ENCODE assay signal across 20 cellular contexts in the genomic region with DNA sequence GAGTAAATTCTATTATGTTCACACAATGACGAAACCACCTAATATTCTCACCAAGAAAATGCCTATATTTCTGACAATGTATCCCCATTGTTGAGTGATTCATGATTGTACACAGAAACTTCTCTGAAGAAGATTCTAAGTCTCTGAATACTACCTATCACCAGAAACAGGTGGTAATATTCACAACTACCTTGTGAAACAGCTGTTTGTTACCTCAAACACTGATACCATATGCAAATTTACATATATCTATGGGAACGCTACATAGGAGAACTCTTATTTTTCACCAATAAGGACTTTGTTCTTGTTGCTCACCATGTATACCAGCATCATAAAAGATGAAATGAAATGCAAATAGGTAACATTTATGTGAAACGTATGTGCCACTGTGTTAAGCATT.
"Had no signal": no experiment of that assay in that cellular context is flagged by ENCODE, and none has a peak within 500 bp of the region (broad histone marks: within the 10 kb centered on the region; RNA-seq: fewer than 3 reads in every experiment).

No MANE protein-coding gene starts in this region.

- H3K4me3 ChIP-seq: esophagus squamous epithelium, gastroesophageal sphincter, mucosa of descending colon, suprapubic skin, tibial artery, upper lobe of left lung, uterus had no signal

- H3K36me3 ChIP-seq: esophagus squamous epithelium, gastroesophageal sphincter, neutrophil, suprapubic skin, tibial artery, upper lobe of left lung, uterus had no signal

- H3K27me3 Mint-ChIP-seq: dendritic cell treated with granulocyte-macrophage colony-stimulating factor and Interleukin-4, amounts not matched to agents 40 ng/mL and 50 ng/mL, for 4 days; naive thymus-derived CD8-positive, alpha-beta T cell had no signal

- H3K27ac ChIP-seq: esophagus squamous epithelium, gastroesophageal sphincter, neutrophil, suprapubic skin, tibial artery, upper lobe of left lung, uterus had no signal

- H3K4me3 Mint-ChIP-seq: dendritic cell treated with granulocyte-macrophage colony-stimulating factor and Interleukin-4, amounts not matched to agents 40 ng/mL and 50 ng/mL, for 4 days; naive thymus-derived CD8-positive, alpha-beta T cell; stimulated activated effector memory CD8-positive, alpha-beta T cell treated with anti-CD3 and anti-CD28 coated beads, Interleukin-12 subunit alpha, Interleukin-12 subunit beta, amount 100 ng/mL, for 72 hours had no signal

- H3K9me3 Mint-ChIP-seq: dendritic cell treated with granulocyte-macrophage colony-stimulating factor and Interleukin-4, amounts not matched to agents 40 ng/mL and 50 ng/mL, for 4 days; stimulated activated effector memory CD8-positive, alpha-beta T cell treated with anti-CD3 and anti-CD28 coated beads, Interleukin-12 subunit alpha, Interleukin-12 subunit beta, amount 100 ng/mL, for 72 hours had no signal

- DNase-seq: esophagus squamous epithelium; glutamatergic neuron; islet precursor cell; mammary epithelial cell; mucosa of descending colon; naive thymus-derived CD8-positive, alpha-beta T cell; posterior cingulate gyrus; small intestine; stimulated activated CD4-positive, alpha-beta T cell treated with anti-CD3 and anti-CD28 coated beads, Interleukin-4, amount 100 ng/mL, for 1 hour; stimulated activated CD8-positive, alpha-beta memory T cell treated with anti-CD3 and anti-CD28 coated beads, Interleukin-4, amount 100 ng/mL, for 48 hours; stimulated activated naive CD8-positive, alpha-beta T cell treated with anti-CD3 and anti-CD28 coated beads, Interleukin-15, Interleukin-2, amounts not matched to agents 100 U/mL and 50 U/mL, for 24 hours; tibial artery; upper lobe of left lung; uterus had no signal

- H3K9me3 ChIP-seq: esophagus squamous epithelium, gastroesophageal sphincter, neutrophil, suprapubic skin, tibial artery, upper lobe of left lung, uterus had no signal

- H3K36me3 Mint-ChIP-seq: naive thymus-derived CD8-positive, alpha-beta T cell; stimulated activated effector memory CD8-positive, alpha-beta T cell treated with anti-CD3 and anti-CD28 coated beads, Interleukin-12 subunit alpha, Interleukin-12 subunit beta, amount 100 ng/mL, for 72 hours had no signal

- H3K4me1 Mint-ChIP-seq: naive thymus-derived CD8-positive, alpha-beta T cell; stimulated activated effector memory CD8-positive, alpha-beta T cell treated with anti-CD3 and anti-CD28 coated beads, Interleukin-12 subunit alpha, Interleukin-12 subunit beta, amount 100 ng/mL, for 72 hours had no signal

- H3K27ac Mint-ChIP-seq: dendritic cell treated with granulocyte-macrophage colony-stimulating factor and Interleukin-4, amounts not matched to agents 40 ng/mL and 50 ng/mL, for 4 days; naive thymus-derived CD8-positive, alpha-beta T cell; stimulated activated effector memory CD8-positive, alpha-beta T cell treated with anti-CD3 and anti-CD28 coated beads, Interleukin-12 subunit alpha, Interleukin-12 subunit beta, amount 100 ng/mL, for 72 hours had no signal

- H3K27me3 ChIP-seq: esophagus squamous epithelium, gastroesophageal sphincter, neutrophil, suprapubic skin, tibial artery, upper lobe of left lung, uterus had no signal

- ATAC-seq: gastroesophageal sphincter; left lobe of liver; mucosa of descending colon; naive thymus-derived CD8-positive, alpha-beta T cell; stimulated activated effector memory CD8-positive, alpha-beta T cell treated with anti-CD3 and anti-CD28 coated beads, Interleukin-12 subunit alpha, Interleukin-12 subunit beta, amount 100 ng/mL, for 72 hours; stimulated activated naive CD8-positive, alpha-beta T cell treated with anti-CD3 and anti-CD28 coated beads, Interleukin-15, Interleukin-2, amounts not matched to agents 100 U/mL and 50 U/mL, for 24 hours had no signal

- H3K4me1 ChIP-seq: esophagus squamous epithelium, gastroesophageal sphincter, suprapubic skin, upper lobe of left lung, uterus had no signal
